Comparison of ENCODE assay signal across 8 cellular contexts in genomic region chr12:5965950-5966383, GRCh38. TPM values are rescaled to one million over a fixed set of nuclear protein-coding genes. Genes with fewer than 3 reads are reported as not detected.
A peak's percentile ranks its signal among the peaks of the same experiment; 100 is the strongest.
DNase-seq lines count a peak whose midpoint lies in the region; ATAC-seq and TF ChIP-seq lines count a peak whose summit lies in the region.

No MANE protein-coding gene starts in this region.

- H3K27ac ChIP-seq in GM23338 (ENCODE audit: low read depth) (no peak overlapping the region), neural cell (ENCODE audit: low read length) (no peak overlapping the region), upper lobe of left lung (no peak overlapping the region)

- H3K9me3 Mint-ChIP-seq in GM23338, result no peaks in the 10 kb centered on the region

- DNase-seq in AG20443 (ENCODE audit: low spot score), result peak; percentile 86
- peak; percentile 85 for DNase-seq in GM23338 (ENCODE audit: low spot score)
- peak; percentile 41 for DNase-seq in NCI-H460 (ENCODE audit: extremely low read depth, low read depth)
- DNase-seq in activated T-cell treated with anti-CD3 and anti-CD28 coated beads for 1 hour (ENCODE audit: low read depth), result peak; percentile 29
- peak; percentile 35 for DNase-seq in fibroblast of mammary gland (ENCODE audit: low read depth)
- DNase-seq in upper lobe of left lung, result peak; percentile 41 to 45

- H3K4me3 Mint-ChIP-seq in GM23338, result no peak overlapping the region

- no peak overlapping the region for H3K27ac Mint-ChIP-seq in GM23338

- H3K9me2 ChIP-seq in GM23338 (ENCODE audit: insufficient read depth), result no peaks in the 10 kb centered on the region
- H3K9me2 ChIP-seq in neural cell (ENCODE audit: insufficient read depth, low read length), result no peaks in the 10 kb centered on the region

- H3F3A ChIP-seq in GM23338 (replicated peaks; ENCODE audit: low read depth), result 0 out of 2 replicates have a peak, but pooled peaks cover 2% of the 10 kb centered on the region
- H3F3A ChIP-seq in neural cell (ENCODE audit: insufficient read depth, low read length, poor library complexity, severe bottlenecking), result no peaks in the 10 kb centered on the region

- no peak overlapping the region for H3K9ac ChIP-seq in neural cell (ENCODE audit: low read length)

- no peaks in the 10 kb centered on the region for H3K36me3 Mint-ChIP-seq in GM23338 (ENCODE audit: low read depth)

- no peaks in the 10 kb centered on the region for H3K27me3 ChIP-seq in GM23338 (ENCODE audit: insufficient read depth)
- no peaks in the 10 kb centered on the region for H3K27me3 ChIP-seq in neural cell (ENCODE audit: insufficient read depth, low read depth, low read length)
- no peaks in the 10 kb centered on the region for H3K27me3 ChIP-seq in upper lobe of left lung

- H3K27me3 Mint-ChIP-seq in GM23338 (ENCODE audit: insufficient read depth, low read depth, poor library complexity), result peaks cover 10% of the 10 kb centered on the region

- peak; percentile 83 to 86 for TF ChIP-seq CTCF in GM23338 (conservative IDR thresholded peaks at IDR 0.05; ENCODE audit: low read depth in 2 of 2)
- peak; percentile 81 for TF ChIP-seq CTCF in fibroblast of mammary gland (conservative IDR thresholded peaks at IDR 0.05; ENCODE audit: control insufficient read depth, insufficient read depth, low read depth, low read length)
- peak; percentile 68 for TF ChIP-seq CTCF in neural cell (IDR thresholded peaks at IDR 0.05; ENCODE audit: poor library complexity, severe bottlenecking)
- TF ChIP-seq CTCF in upper lobe of left lung (IDR thresholded peaks at IDR 0.05), result peak in 5 of 6 experiments; percentile 60 to 77 (median 69)

- H3K4me2 ChIP-seq in GM23338, result peak overlapping the region; percentile 62; the same call in 1 of the 2 replicates
- no peak overlapping the region for H3K4me2 ChIP-seq in neural cell (ENCODE audit: low read length)

- peak; percentile 45 for TF ChIP-seq RAD21 in neural cell (conservative IDR thresholded peaks at IDR 0.05)

- WGBS in upper lobe of left lung, 2 donors, result 30 to 41% methylated on average over 9 of the region's 9 CpGs

- no peaks in the 10 kb centered on the region for H3K9me3 ChIP-seq in neural cell (ENCODE audit: low read length)
- no peaks in the 10 kb centered on the region for H3K9me3 ChIP-seq in upper lobe of left lung

- H3K4me1 Mint-ChIP-seq in GM23338, result peaks cover 33% of the 10 kb centered on the region

- H3K4me1 ChIP-seq in GM23338 (ENCODE audit: insufficient read depth), result peaks cover 21% of the 10 kb centered on the region
- H3K4me1 ChIP-seq in upper lobe of left lung, result peaks cover 0 to 4% (median 0%) of the 10 kb centered on the region in 4 donors

- no peaks in the 10 kb centered on the region for H4K20me1 ChIP-seq in GM23338 (replicated peaks; ENCODE audit: insufficient read depth)
- H4K20me1 ChIP-seq in neural cell (ENCODE audit: insufficient read depth), result no peaks in the 10 kb centered on the region

- ATAC-seq in GM23338, result peak; percentile 92
- peak; percentile 77 to 83 for ATAC-seq in upper lobe of left lung (ENCODE audit: low FRiP score in 2 of 2)
- no peak for ATAC-seq in HG03439 (IDR thresholded peaks at IDR 0.05; ENCODE audit: unreplicated experiment)

- H3K36me3 ChIP-seq in GM23338 (ENCODE audit: insufficient read depth) (no peaks in the 10 kb centered on the region), neural cell (ENCODE audit: insufficient read depth, low read length) (no peaks in the 10 kb centered on the region), upper lobe of left lung (peaks cover 0 to 51% (median 8%) of the 10 kb centered on the region in 4 donors)

- H3K79me2 ChIP-seq in GM23338 (replicated peaks; ENCODE audit: insufficient read depth) (no peaks in the 10 kb centered on the region), neural cell (replicated peaks; ENCODE audit: insufficient read depth, low read length) (no peaks in the 10 kb centered on the region)

- no peak for TF ChIP-seq POLR2A in upper lobe of left lung (IDR thresholded peaks at IDR 0.05)

- peak overlapping the region; percentile 45; the same call in 1 of the 2 replicates for H2AFZ ChIP-seq in GM23338
- H2AFZ ChIP-seq in neural cell (ENCODE audit: low read depth, low read length), result no peak overlapping the region

- H3K4me3 ChIP-seq in GM23338 (no peak overlapping the region), fibroblast of mammary gland (ENCODE audit: control insufficient read depth, low read depth, low read length) (no peak overlapping the region), neural cell (ENCODE audit: low read length) (no peak overlapping the region), upper lobe of left lung (no peak overlapping the region)

- TF ChIP-seq EP300 in neural cell (conservative IDR thresholded peaks at IDR 0.05; ENCODE audit: poor library complexity, severe bottlenecking) (no peak), upper lobe of left lung (IDR thresholded peaks at IDR 0.05) (no peak)

TF ChIP-seq in GM23338, 12 proteins besides CTCF, POLR2A, EP300 and RAD21 (continues in another document):
- TF ChIP-seq ETS1 (IDR thresholded peaks at IDR 0.05) (no peak), CREB1 (CRISPR knock-in tag; IDR thresholded peaks at IDR 0.05; ENCODE audit: low read depth) (no peak), EZH2phosphoT487 (IDR thresholded peaks at IDR 0.05; ENCODE audit: unreplicated experiment) (no peak), ZNF331 (CRISPR knock-in tag; IDR thresholded peaks at IDR 0.05; ENCODE audit: low read depth) (no peak)

TF ChIP-seq in neural cell, 6 proteins besides CTCF, POLR2A, EP300 and RAD21:
- TF ChIP-seq TAF1 (IDR thresholded peaks at IDR 0.05; ENCODE audit: low read depth) (no peak), EZH2 (IDR thresholded peaks at IDR 0.05; ENCODE audit: borderline replicate concordance, insufficient read depth, low read length, poor library complexity, severe bottlenecking) (no peak), REST (IDR thresholded peaks at IDR 0.05; ENCODE audit: borderline replicate concordance) (no peak), MXI1 (conservative IDR thresholded peaks at IDR 0.05; ENCODE audit: poor library complexity, severe bottlenecking) (no peak), SMC3 (conservative IDR thresholded peaks at IDR 0.05; ENCODE audit: poor library complexity) (peak; percentile 68), POLR2AphosphoS5 (IDR thresholded peaks at IDR 0.05) (no peak)

RNA-seq across cellular contexts. Expression of gene ANO2, which starts 20.9 kb away (rescaled TPM):
- 3.3 and 4.6 TPM in 2 replicates for total RNA-seq in GM23338 (2014; rRNA removed; shearing (Covaris generic))
- polyA plus RNA-seq in GM23338 (2016; fragmentation: Nextera tagmentation; extraction: Ambion mirVana) (1.9 and 2.3 TPM in 2 replicates), neural cell (1.6 and 1.8 TPM in 2 replicates)
- total RNA-seq in NCI-H460 (2014; rRNA removed; shearing (Covaris generic)), result not detected in 2 replicates
- polyA plus RNA-seq in NCI-H460 (2014; cell fraction: nucleus; rRNA removed), result not detected in 2 replicates
- 2.5 and 3.7 TPM in 2 replicates for polyA minus RNA-seq in neural cell
- 10 to 100 TPM in 3 of 6 donors, 1 to 10 TPM in 3; 4.4 to 78.6 (median 17.5) TPM for total RNA-seq in upper lobe of left lung

Comparison
In these comparisons a context has a peak if more than half of its experiments do, and no peak if none do; other contexts are left out.
1. DNase-seq: peak in every context shown above with its lines; median percentile 86 in AG20443; 85 in GM23338; 43 in upper lobe of left lung; 41 in NCI-H460; 35 in fibroblast of mammary gland; 29 in activated T-cell treated with anti-CD3 and anti-CD28 coated beads for 1 hour.